ENCODE assay signal across 9 cellular contexts in genomic region chr18:26089247-26090129, GRCh38. TPM values are rescaled to one million over a fixed set of nuclear protein-coding genes. Genes with fewer than 3 reads are reported as not detected.
DNase-seq lines count a peak whose midpoint lies in the region; ATAC-seq and TF ChIP-seq lines count a peak whose summit lies in the region.
"Had no signal": no experiment of that assay in that cellular context is flagged by ENCODE, and none has a peak within 500 bp of the region (broad histone marks: within the 10 kb centered on the region; RNA-seq: fewer than 3 reads in every experiment).

No MANE protein-coding gene starts in this region.

- CTCF ChIA-PET in HCT116 (lab: Charles Lee), result interaction anchor here (1.0 kb wide), 1 partner anchor 10 kb away, joined by 3 read pairs; no protein-coding TSS in a partner anchor

- TF ChIP-seq POLR2A in HCT116 (IDR thresholded peaks at IDR 0.05; ENCODE audit: borderline replicate concordance, extremely low read depth, insufficient read depth, insufficient read length), result no peak

- peak overlapping the region; percentile 96 for H3K4me3 Mint-ChIP-seq in progenitor cell of endocrine pancreas (ENCODE audit: low read depth)

- peak; percentile 7 for ATAC-seq in HCT116
- peak in 1 of 2 donors; percentile 23 for ATAC-seq in activated naive CD4-positive, alpha-beta T cell treated with anti-CD3 and anti-CD28 coated beads, Interleukin-2, amount 50 U/mL, for 72 hours

- H3K4me2 ChIP-seq in HCT116 (ENCODE audit: low read length), result peak overlapping the region; percentile 82

- peak overlapping the region; percentile 96 for H3K27ac ChIP-seq in HCT116 (ENCODE audit: low read depth, low read length)

- H3K4me1 Mint-ChIP-seq in progenitor cell of endocrine pancreas (ENCODE audit: low read depth), result peaks cover 16% of the 10 kb centered on the region

- TF ChIP-seq CTCF in HCT116 (IDR thresholded peaks at IDR 0.05 in 2 of 3, conservative IDR thresholded peaks at IDR 0.05 in 1 of 3; ENCODE audit: borderline replicate concordance in 1 of 3, insufficient read depth in 1 of 3, low read depth in 2 of 3, low read length in 2 of 3) (no peak), progenitor cell of endocrine pancreas (IDR thresholded peaks at IDR 0.05; ENCODE audit: unreplicated experiment) (no peak)

- H3K36me3 Mint-ChIP-seq in activated naive CD4-positive, alpha-beta T cell treated with anti-CD3 and anti-CD28 coated beads, Interleukin-2, amount 50 U/mL, for 72 hours, result peaks cover 21 to 22% of the 10 kb centered on the region in 2 donors
- peaks cover 3% of the 10 kb centered on the region for H3K36me3 Mint-ChIP-seq in progenitor cell of endocrine pancreas (ENCODE audit: insufficient read depth)

- RAD21 ChIA-PET in HCT116 (lab: Charles Lee; ENCODE audit: low non-redundant PET in 1 of 2, low total read pairs in 2 of 2, uncharacterized antibody in 2 of 2, unreplicated experiment in 2 of 2), result no interaction called here

- POLR2A ChIA-PET in HCT116 (lab: Charles Lee), result no interaction called here

- H3K36me3 ChIP-seq in HCT116 (ENCODE audit: control insufficient read depth in 1 of 2, insufficient read depth in 2 of 2, low read length in 2 of 2), result peaks cover 12 to 16% of the 10 kb centered on the region in 2 experiments

- no peaks in the 10 kb centered on the region for H3K9me3 ChIP-seq in HCT116 (ENCODE audit: control insufficient read depth in 1 of 2, insufficient read depth in 1 of 2, low read depth in 1 of 2, low read length in 2 of 2)

- no peaks in the 10 kb centered on the region for H3K9me3 Mint-ChIP-seq in activated naive CD4-positive, alpha-beta T cell treated with anti-CD3 and anti-CD28 coated beads, Interleukin-2, amount 50 U/mL, for 72 hours
- no peaks in the 10 kb centered on the region for H3K9me3 Mint-ChIP-seq in progenitor cell of endocrine pancreas (ENCODE audit: low read depth)

- H3K79me2 ChIP-seq in HCT116 (ENCODE audit: insufficient read depth, low read length), result peaks cover 57% of the 10 kb centered on the region

- no peak for TF ChIP-seq RAD21 in HCT116 (IDR thresholded peaks at IDR 0.05; ENCODE audit: low read depth)

- H3K27me3 Mint-ChIP-seq in progenitor cell of endocrine pancreas, result no peaks in the 10 kb centered on the region

- H2AFZ ChIP-seq in HCT116 (ENCODE audit: low read depth, low read length, poor library complexity, severe bottlenecking), result no peak overlapping the region

- peak; percentile 14 for DNase-seq in NCI-H82 treated with DMSO at 0.1 percent for 48 hours (lab: John Stamatoyannopoulos, UW; ENCODE audit: unreplicated experiment)
- DNase-seq in NCI-H82 (lab: John Stamatoyannopoulos, UW), result no peak
- no peak for DNase-seq in HCT116 (ENCODE audit: low read depth, low spot score)
- peak; percentile 57 for DNase-seq in NCI-H1105 (lab: John Stamatoyannopoulos, UW)
- DNase-seq in activated naive CD4-positive, alpha-beta T cell treated with anti-CD3 and anti-CD28 coated beads, Interleukin-2, amount 50 U/mL, for 72 hours (ENCODE audit: low spot score in 2 of 2), result no peak
- DNase-seq in head of caudate nucleus, result peak in 23 of 42 donors; percentile 9 to 67 (median 31)
- peak; percentile 55 for DNase-seq in progenitor cell of endocrine pancreas (ENCODE audit: low spot score, unreplicated experiment)
- no peak for DNase-seq in SHP77 (lab: John Stamatoyannopoulos, UW)

- peak overlapping the region; percentile 29 to 95 for H3K27ac Mint-ChIP-seq in activated naive CD4-positive, alpha-beta T cell treated with anti-CD3 and anti-CD28 coated beads, Interleukin-2, amount 50 U/mL, for 72 hours
- H3K27ac Mint-ChIP-seq in progenitor cell of endocrine pancreas, result peak overlapping the region; percentile 95

- H4K20me1 ChIP-seq in HCT116 (ENCODE audit: insufficient read depth), result no peaks in the 10 kb centered on the region

- intact Hi-C loops in HCT116 (cut with micrococcal nuclease) (loop anchor here (5.0 kb wide), 1 partner anchor 138 kb away; the partner anchor contains the start of gene TAF4B), head of caudate nucleus (cut with DNase I) (loop anchor here (5.0 kb wide), 1 partner anchor 138 kb away; the partner anchor contains the start of gene TAF4B)

- BruUV-seq in HCT116 (replicated peaks; lab: Mats Ljungman, UMichigan), result no TSS peak

- H3K9me2 ChIP-seq in HCT116 (ENCODE audit: insufficient read depth), result no peaks in the 10 kb centered on the region

- H3K9ac ChIP-seq in HCT116 (ENCODE audit: low read length), result peak overlapping the region; percentile 81

- peaks cover 10 to 18% of the 10 kb centered on the region in 2 experiments; a peak in 3 of 4 replicates for H3K4me1 ChIP-seq in HCT116 (ENCODE audit: control insufficient read depth in 1 of 2, insufficient read depth in 2 of 2, low read length in 2 of 2)

- peak overlapping the region; percentile 68 to 71 for H3K4me3 ChIP-seq in HCT116 (replicated peaks in 1 of 2; ENCODE audit: low read depth in 1 of 2, low read length in 2 of 2)

- no peaks in the 10 kb centered on the region for H3K27me3 ChIP-seq in HCT116 (ENCODE audit: insufficient read depth, low read length)

TF ChIP-seq in HCT116, 20 proteins besides CTCF, POLR2A, EP300 and RAD21:
- TF ChIP-seq CEBPB (IDR thresholded peaks at IDR 0.05; ENCODE audit: low read depth) (no peak), REST (IDR thresholded peaks at IDR 0.05; ENCODE audit: low read depth) (no peak)

RNA-seq across cellular contexts. Expression of gene SS18, which starts 0.9 kb away (rescaled TPM):
- total RNA-seq in HCT116 (2021; ENCODE audit: unreplicated experiment), result 60.0 TPM
- polyA plus RNA-seq in HCT116 (2012), result 53.0 and 59.6 TPM in 2 replicates
- 10 to 100 TPM; 40.2 to 88.1 TPM for total RNA-seq in activated naive CD4-positive, alpha-beta T cell treated with anti-CD3 and anti-CD28 coated beads, Interleukin-2, amount 50 U/mL, for 72 hours
- 84.4 and 88.2 TPM in 2 replicates for total RNA-seq in progenitor cell of endocrine pancreas

RNA-seq across cellular contexts. Expression of gene PSMA8, which starts 44.2 kb away (rescaled TPM):
- total RNA-seq in HCT116 (2021; ENCODE audit: unreplicated experiment) (not detected), progenitor cell of endocrine pancreas (0.29 TPM in 1 of 2 replicates, not detected in the other)
- not detected in 2 replicates for polyA plus RNA-seq in HCT116 (2012)
- under 1 TPM; 0.45 to 0.73 TPM for total RNA-seq in activated naive CD4-positive, alpha-beta T cell treated with anti-CD3 and anti-CD28 coated beads, Interleukin-2, amount 50 U/mL, for 72 hours
- total RNA-seq: pulmonary artery endothelial cell had no signal

Comparison
In these comparisons a context has a peak if more than half of its experiments do, and no peak if none do; other contexts are left out.
1. DNase-seq: peak in NCI-H82 treated with DMSO at 0.1 percent for 48 hours (single experiment), NCI-H1105 (single experiment), head of caudate nucleus (23 of 42) and progenitor cell of endocrine pancreas (single experiment); none in NCI-H82 (single experiment), HCT116 (single experiment), activated naive CD4-positive, alpha-beta T cell treated with anti-CD3 and anti-CD28 coated beads, Interleukin-2, amount 50 U/mL, for 72 hours (0 of 2) and SHP77 (0 of 2).